ENCODE assay signal across 14 cellular contexts in the genomic region with DNA sequence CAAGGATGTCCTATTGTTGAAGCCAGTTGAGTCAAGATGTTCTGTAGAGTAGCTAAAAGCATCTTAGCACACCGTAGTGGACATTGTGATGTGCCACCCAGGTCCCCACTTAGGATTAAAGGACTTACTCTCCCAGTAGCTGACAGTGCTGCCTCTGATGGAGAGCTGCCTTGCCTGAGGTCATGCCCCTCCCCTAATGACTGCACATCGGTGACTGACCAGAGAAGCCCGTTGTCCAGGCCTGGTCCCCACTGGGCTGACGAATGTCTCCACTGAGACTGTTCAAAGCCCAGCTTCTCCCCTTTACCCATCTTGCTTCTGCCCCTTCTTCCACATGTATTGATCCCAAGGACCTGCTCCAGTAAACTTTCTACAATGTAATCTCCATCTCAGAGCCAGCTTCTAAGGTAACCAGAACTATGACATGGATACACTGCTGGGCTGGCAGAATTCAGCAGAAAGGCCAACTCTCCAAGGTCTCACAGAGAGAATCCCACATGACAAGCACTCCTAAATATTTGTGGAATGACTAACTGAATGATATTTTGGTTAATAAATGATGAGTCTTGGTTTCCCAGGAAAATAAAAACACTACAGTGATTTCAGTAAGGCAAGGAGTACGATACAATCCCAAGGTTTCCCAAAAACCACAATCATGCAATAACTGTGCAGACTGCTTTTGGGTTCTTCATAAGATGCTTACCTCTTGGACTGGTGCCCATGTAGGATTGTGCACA.
DNase-seq lines count a peak whose midpoint lies in the region; ATAC-seq, FAIRE-seq and TF ChIP-seq lines count a peak whose summit lies in the region.
"Had no signal": no experiment of that assay in that cellular context is flagged by ENCODE, and none has a peak within 500 bp of the region (broad histone marks: within the 10 kb centered on the region; RNA-seq: fewer than 3 reads in every experiment).

No MANE protein-coding gene starts in this region.

- no peak overlapping the region for H3K4me2 ChIP-seq in astrocyte (ENCODE audit: low read length)

- H3K27ac ChIP-seq in breast epithelium (no peak overlapping the region), astrocyte (ENCODE audit: low read depth, low read length) (peak overlapping the region; percentile 14), foreskin keratinocyte (peak overlapping the region; percentile 68)
- H3K27ac ChIP-seq: 22Rv1 had no signal

- H3K36me3 ChIP-seq in breast epithelium = no peaks in the 10 kb centered on the region
- no peaks in the 10 kb centered on the region for H3K36me3 ChIP-seq in astrocyte (ENCODE audit: insufficient read depth, low read length)
- H3K36me3 ChIP-seq in H7 (replicated peaks; ENCODE audit: control insufficient read depth, insufficient read depth, low read length) = no peaks in the 10 kb centered on the region

- no peak overlapping the region for H3K9ac ChIP-seq in astrocyte (ENCODE audit: low read length)

- CTCF ChIA-PET in MCF 10A (lab: Yijun Ruan, JAX) = no interaction called here

- H3K36me3 Mint-ChIP-seq in MCF 10A (ENCODE audit: insufficient read depth, unreplicated experiment) (no peaks in the 10 kb centered on the region), astrocyte (ENCODE audit: low read depth, unreplicated experiment) (peaks cover 13% of the 10 kb centered on the region)

- H3K9me3 Mint-ChIP-seq in MCF 10A (ENCODE audit: unreplicated experiment) (no peaks in the 10 kb centered on the region), astrocyte (ENCODE audit: unreplicated experiment) (no peaks in the 10 kb centered on the region)
- H3K9me3 Mint-ChIP-seq: activated naive CD4-positive, alpha-beta T cell treated with anti-CD3 and anti-CD28 coated beads for 36 hours; nephron; stimulated activated naive CD8-positive, alpha-beta T cell treated with anti-CD3 and anti-CD28 coated beads, Interleukin-15, Interleukin-2, amounts not matched to agents 100 ng/mL and 50 ng/mL, for 24 hours had no signal

- intact Hi-C loops in MCF 10A (cut with micrococcal nuclease) = no loop called here
- intact Hi-C loops in breast epithelium (cut with DNase I; ENCODE audit: low total_unique reads) = no loop called here

- TF ChIP-seq CTCF in MCF 10A (IDR thresholded peaks at IDR 0.05; ENCODE audit: unreplicated experiment) = no peak
- TF ChIP-seq CTCF in breast epithelium (IDR thresholded peaks at IDR 0.05) = no peak
- TF ChIP-seq CTCF in astrocyte (IDR thresholded peaks at IDR 0.05; ENCODE audit: insufficient read depth, low read depth, low read length) = no peak
- TF ChIP-seq CTCF in foreskin keratinocyte (conservative IDR thresholded peaks at IDR 0.05) = no peak

- DNase-seq in MCF 10A (ENCODE audit: unreplicated experiment) (peak; percentile 9), breast epithelium (ENCODE audit: low spot score in 2 of 2) (no peak), astrocyte (ENCODE audit: low read depth) (peak; percentile 76), foreskin keratinocyte (peak; percentile 69 to 86), erythroblast (lab: John Stamatoyannopoulos, UW) (no peak), activated T-cell treated with anti-CD3 and anti-CD28 coated beads for 4 hours (no peak), H7 (no peak)
- DNase-seq: activated naive CD4-positive, alpha-beta T cell treated with anti-CD3 and anti-CD28 coated beads for 36 hours; Caco-2; cerebellar nuclear complex had no signal

- H3K27ac Mint-ChIP-seq in MCF 10A (ENCODE audit: low read depth, unreplicated experiment) (no peak overlapping the region), astrocyte (ENCODE audit: unreplicated experiment) (peak overlapping the region; percentile 56)
- H3K27ac Mint-ChIP-seq: activated naive CD4-positive, alpha-beta T cell treated with anti-CD3 and anti-CD28 coated beads for 36 hours; stimulated activated naive CD8-positive, alpha-beta T cell treated with anti-CD3 and anti-CD28 coated beads, Interleukin-15, Interleukin-2, amounts not matched to agents 100 ng/mL and 50 ng/mL, for 24 hours had no signal

- H3K9me3 ChIP-seq in breast epithelium (no peaks in the 10 kb centered on the region), astrocyte (ENCODE audit: insufficient read depth, low read depth, low read length) (no peaks in the 10 kb centered on the region)
- H3K9me3 ChIP-seq: Caco-2 had no signal

- BruUV-seq in MCF 10A (replicated peaks; lab: Mats Ljungman, UMichigan) = no TSS peak

- peak; percentile 76 for ATAC-seq in foreskin keratinocyte
- no peak for ATAC-seq in GM18909 (IDR thresholded peaks at IDR 0.05; ENCODE audit: poor library complexity, unreplicated experiment)

- H3K79me2 ChIP-seq in astrocyte (ENCODE audit: insufficient read depth, low read length) = no peaks in the 10 kb centered on the region

- no peaks in the 10 kb centered on the region for H3K27me3 ChIP-seq in breast epithelium
- H3K27me3 ChIP-seq in astrocyte (ENCODE audit: insufficient read depth, low read length) = no peaks in the 10 kb centered on the region
- no peaks in the 10 kb centered on the region for H3K27me3 ChIP-seq in foreskin keratinocyte
- no peaks in the 10 kb centered on the region for H3K27me3 ChIP-seq in H7 (ENCODE audit: control insufficient read depth, insufficient read depth, low read length)

- POLR2A ChIA-PET in MCF 10A (lab: Yijun Ruan, JAX) = no interaction called here

- H3K4me3 Mint-ChIP-seq in MCF 10A (ENCODE audit: unreplicated experiment) (no peak overlapping the region), astrocyte (ENCODE audit: unreplicated experiment) (no peak overlapping the region)
- H3K4me3 Mint-ChIP-seq: activated naive CD4-positive, alpha-beta T cell treated with anti-CD3 and anti-CD28 coated beads for 36 hours; nephron; stimulated activated naive CD8-positive, alpha-beta T cell treated with anti-CD3 and anti-CD28 coated beads, Interleukin-15, Interleukin-2, amounts not matched to agents 100 ng/mL and 50 ng/mL, for 24 hours had no signal

- H3K4me1 ChIP-seq in breast epithelium (no peaks in the 10 kb centered on the region), astrocyte (ENCODE audit: insufficient read depth, low read length) (peaks cover 6% of the 10 kb centered on the region), foreskin keratinocyte (peaks cover 13% of the 10 kb centered on the region)
- H3K4me1 ChIP-seq: Caco-2 had no signal

- H3K4me1 Mint-ChIP-seq in MCF 10A (ENCODE audit: insufficient read depth, unreplicated experiment) (peaks cover 5% of the 10 kb centered on the region), astrocyte (ENCODE audit: low read depth, unreplicated experiment) (peaks cover 9% of the 10 kb centered on the region)

- H3K27me3 Mint-ChIP-seq in MCF 10A (ENCODE audit: insufficient read depth, unreplicated experiment) (no peaks in the 10 kb centered on the region), astrocyte (ENCODE audit: low read depth, unreplicated experiment) (no peaks in the 10 kb centered on the region)

- FAIRE-seq in astrocyte (lab: Jason Lieb, UNC) = peak; percentile 62

- no peak overlapping the region for H2AFZ ChIP-seq in astrocyte (ENCODE audit: low read depth, low read length)

- H4K20me1 ChIP-seq in astrocyte (ENCODE audit: insufficient read depth, low read length) = peaks cover 3% of the 10 kb centered on the region

- TF ChIP-seq POLR2A in breast epithelium (IDR thresholded peaks at IDR 0.05) (no peak), erythroblast (IDR thresholded peaks at IDR 0.05; ENCODE audit: low read length) (no peak)

- H3K4me3 ChIP-seq in breast epithelium (no peak overlapping the region), astrocyte (ENCODE audit: insufficient read depth, low read depth, low read length) (no peak overlapping the region), H7 (ENCODE audit: insufficient read depth, low read depth, low read length) (no peak overlapping the region)

Comparison
In these comparisons a context has a peak if more than half of its experiments do, and no peak if none do; other contexts are left out.
1. DNase-seq: peak in MCF 10A (single experiment), astrocyte (single experiment) and foreskin keratinocyte (2 of 2); none in breast epithelium (0 of 2), erythroblast (0 of 2), activated T-cell treated with anti-CD3 and anti-CD28 coated beads for 4 hours (single experiment) and H7 (single experiment).
2. H3K27ac ChIP-seq: peak in astrocyte (single experiment) and foreskin keratinocyte (single experiment); none in breast epithelium (0 of 2).